1 cellular context compared by ENCODE assay signal in the genomic region with DNA sequence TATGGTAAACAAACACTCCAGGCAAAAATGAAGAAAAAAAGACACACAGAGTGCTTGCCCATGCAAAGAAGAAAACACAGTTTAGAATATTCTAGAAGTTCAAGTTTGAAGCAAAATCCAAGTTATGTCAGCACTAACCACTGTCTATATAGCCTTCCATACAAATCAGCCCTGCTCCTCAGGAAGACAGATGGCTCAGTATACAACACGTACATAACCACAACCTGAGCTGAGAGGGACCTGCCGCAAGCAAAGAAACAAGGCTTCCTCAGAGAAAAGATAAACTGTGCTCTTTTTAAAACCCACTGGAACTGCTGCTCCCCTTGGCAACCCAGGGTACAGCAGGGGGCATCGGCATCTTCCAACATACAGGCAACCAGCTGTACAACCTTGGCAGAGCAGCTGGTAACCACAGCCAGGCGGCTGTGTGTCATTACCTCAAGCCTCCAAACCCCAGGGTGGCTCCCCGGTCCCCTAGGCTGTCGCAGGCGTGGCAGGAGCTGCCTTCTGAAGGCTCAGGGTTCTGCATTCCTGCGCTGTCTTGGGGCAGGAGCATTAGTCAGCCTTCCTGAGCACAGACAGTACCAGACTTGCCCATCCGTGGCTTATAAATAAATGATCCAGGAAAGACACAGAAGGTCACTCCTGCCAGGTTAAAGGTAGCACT.
TF ChIP-seq lines count a peak whose summit lies in the region.

No MANE protein-coding gene starts in this region.

TF ChIP-seq in SK-N-SH treated with all-trans-retinoic acid at 6 μM for 48 hours, 23 proteins besides CTCF, POLR2A, EP300 and RAD21 (continued from another document):
- no peak for TF ChIP-seq ZNF8 (CRISPR knock-in tag; IDR thresholded peaks at IDR 0.05)
